12 cellular contexts compared by ENCODE assay signal in genomic region chr14:72126561-72126960, GRCh38.
DNase-seq lines count a peak whose midpoint lies in the region; TF ChIP-seq lines count a peak whose summit lies in the region.
"Had no signal": no experiment of that assay in that cellular context is flagged by ENCODE, and none has a peak within 500 bp of the region (broad histone marks: within the 10 kb centered on the region; RNA-seq: fewer than 3 reads in every experiment).

No MANE protein-coding gene starts in this region.

- H3K27me3 ChIP-seq in colonic mucosa = no peaks in the 10 kb centered on the region

- TF ChIP-seq CTCF in LNCaP clone FGC (IDR thresholded peaks at IDR 0.05; ENCODE audit: control insufficient read depth, extremely low read depth, insufficient read depth) (no peak), colonic mucosa (IDR thresholded peaks at IDR 0.05) (no peak)

- H3K9ac ChIP-seq in colonic mucosa (ENCODE audit: low read depth in 2 of 2, low read length in 2 of 2) = no peak overlapping the region

- intact Hi-C loops in colonic mucosa (cut with DNase I) = no loop called here

- H3K4me3 ChIP-seq in LNCaP clone FGC (ENCODE audit: low read depth, low read length) (no peak overlapping the region), colonic mucosa (no peak overlapping the region)
- H3K4me3 ChIP-seq: GM23338 had no signal

- H3K27ac ChIP-seq in colonic mucosa = no peak overlapping the region

- no peaks in the 10 kb centered on the region for H3K4me1 ChIP-seq in colonic mucosa
- H3K4me1 ChIP-seq: BE2C, Caco-2 had no signal

- H3K9me3 ChIP-seq in colonic mucosa = no peaks in the 10 kb centered on the region
- H3K9me3 ChIP-seq: BE2C, Caco-2 had no signal

- no peaks in the 10 kb centered on the region for H3K36me3 ChIP-seq in colonic mucosa
- H3K36me3 ChIP-seq: BE2C had no signal

- DNase-seq in NCI-H510A treated with DMSO at 0.1 percent for 48 hours (lab: John Stamatoyannopoulos, UW) (peak; percentile 19), NCI-H510A (lab: John Stamatoyannopoulos, UW) (no peak), LNCaP clone FGC (ENCODE audit: low read depth) (peak; percentile 83), NCI-H774 (lab: John Stamatoyannopoulos, UW) (peak; percentile 42), ureter (ENCODE audit: low spot score) (no peak), colonic mucosa (no peak)
- DNase-seq: BE2C; C1 segment of cervical spinal cord; Caco-2; CD4-positive, alpha-beta T cell; HCEC 1CT had no signal

Comparison
In these comparisons a context has a peak if more than half of its experiments do, and no peak if none do; other contexts are left out.
1. DNase-seq: peak in NCI-H510A treated with DMSO at 0.1 percent for 48 hours (single experiment), LNCaP clone FGC (single experiment) and NCI-H774 (single experiment); none in NCI-H510A (single experiment), ureter (single experiment) and colonic mucosa (single experiment).